ENCODE assay signal across 10 cellular contexts in genomic region chr1:234972411-234973191, GRCh38.
DNase-seq lines count a peak whose midpoint lies in the region; ATAC-seq, FAIRE-seq and TF ChIP-seq lines count a peak whose summit lies in the region.
"Had no signal": no experiment of that assay in that cellular context is flagged by ENCODE, and none has a peak within 500 bp of the region (broad histone marks: within the 10 kb centered on the region; RNA-seq: fewer than 3 reads in every experiment).

No MANE protein-coding gene starts in this region.

- no peak for TF ChIP-seq CTCF in testis (IDR thresholded peaks at IDR 0.05)

- no peaks in the 10 kb centered on the region for H3K27me3 ChIP-seq in skeletal muscle tissue (ENCODE audit: control insufficient read depth in 3 of 3, insufficient read depth in 3 of 3, low read length in 3 of 3)
- no peaks in the 10 kb centered on the region for H3K27me3 ChIP-seq in testis

- H3K36me3 ChIP-seq in skeletal muscle tissue (ENCODE audit: control insufficient read depth in 3 of 3, insufficient read depth in 3 of 3, low read length in 3 of 3) (no peaks in the 10 kb centered on the region), testis (ENCODE audit: low read depth, missing control alignments) (no peaks in the 10 kb centered on the region)

- H3K4me3 ChIP-seq in skeletal muscle tissue (ENCODE audit: low read length in 3 of 3) = no peak overlapping the region
- no peak overlapping the region for H3K4me3 ChIP-seq in testis

- no peaks in the 10 kb centered on the region for H3K9me3 ChIP-seq in skeletal muscle tissue (ENCODE audit: control insufficient read depth in 3 of 3, low read length in 3 of 3)
- no peaks in the 10 kb centered on the region for H3K9me3 ChIP-seq in testis

- peak; percentile 82 for FAIRE-seq in GM19239 (lab: Jason Lieb, UNC)

- no peak for ATAC-seq in GM21529 (IDR thresholded peaks at IDR 0.05; ENCODE audit: unreplicated experiment)

- WGBS in testis, 2 donors = 88 to 90% methylated on average over 17 to 19 of the region's 19 CpGs

- H3K27ac ChIP-seq in skeletal muscle tissue (ENCODE audit: low read depth, low read length) (peak overlapping the region; percentile 73), testis (no peak overlapping the region)

- DNase-seq in GM19239 (ENCODE audit: insufficient read length, low spot score) (no peak), RPMI7951 (ENCODE audit: low read depth) (peak; percentile 24), fibroblast of gingiva (ENCODE audit: low read depth) (peak; percentile 28), testis (no peak), NK-92 (lab: John Stamatoyannopoulos, UW; ENCODE audit: unreplicated experiment) (no peak), cerebellar nuclear complex (lab: John Stamatoyannopoulos, UW) (no peak)
- DNase-seq: activated naive CD8-positive, alpha-beta T cell treated with anti-CD3 and anti-CD28 coated beads, Interleukin-2, amount 10 ng/mL, durations not matched to agents 7 days and 5 days; stimulated activated CD4-positive, alpha-beta T cell treated with anti-CD3 and anti-CD28 coated beads, Interleukin-4, amount 100 ng/mL, for 1 hour had no signal

- H3K4me1 ChIP-seq in skeletal muscle tissue (ENCODE audit: control insufficient read depth in 3 of 3, insufficient read depth in 3 of 3, low read length in 3 of 3) (peaks cover 51 to 87% (median 63%) of the 10 kb centered on the region in 3 donors), testis (peaks cover 16% of the 10 kb centered on the region)

- intact Hi-C loops in testis (cut with DNase I; ENCODE audit: low total_unique reads) = loop anchor here (10.0 kb wide), 1 partner anchor 358 kb away; the partner anchor contains the start of gene IRF2BP2

- no peak for TF ChIP-seq POLR2A in testis (IDR thresholded peaks at IDR 0.05)

- H3K9ac ChIP-seq in skeletal muscle tissue (ENCODE audit: low read depth in 1 of 3, low read length in 3 of 3) = no peak overlapping the region

Comparison
In these comparisons a context has a peak if more than half of its experiments do, and no peak if none do; other contexts are left out.
1. DNase-seq: peak in RPMI7951 (single experiment) and fibroblast of gingiva (single experiment); none in GM19239 (single experiment), testis (single experiment), NK-92 (single experiment) and cerebellar nuclear complex (0 of 2).